8 cellular contexts compared by ENCODE assay signal in genomic region chr1:181135462-181135781, GRCh38. TPM values are rescaled to one million over a fixed set of nuclear protein-coding genes. Genes with fewer than 3 reads are reported as not detected.
A peak's percentile ranks its signal among the peaks of the same experiment; 100 is the strongest.
DNase-seq lines count a peak whose midpoint lies in the region; ATAC-seq, FAIRE-seq and TF ChIP-seq lines count a peak whose summit lies in the region.

No MANE protein-coding gene starts in this region.

- POLR2A ChIA-PET in endothelial cell of umbilical vein (lab: Charles Lee): interaction anchor here (0.8 to 2.2 kb wide), 6 partner anchors 17 to 47 kb away, joined by 3 to 25 read pairs (median 8); partner anchors contain the start of gene IER5

- ATAC-seq in GM19452 (IDR thresholded peaks at IDR 0.05; ENCODE audit: unreplicated experiment): no peak

- no peaks in the 10 kb centered on the region for H3K9me3 ChIP-seq in SJSA1 (replicated peaks)
- no peaks in the 10 kb centered on the region for H3K9me3 ChIP-seq in endothelial cell of umbilical vein (replicated peaks; ENCODE audit: control insufficient read depth, insufficient read depth, low read length)

- dilution Hi-C loops in endothelial cell of umbilical vein (cut with MboI; ENCODE audit: extremely low pct_ligation_motif_present, low sequenced_read_pairs): no loop called here

- DNase-seq in SJSA1 (ENCODE audit: low read depth in 1 of 2, low spot score in 2 of 2) (peak; percentile 69 to 70), endothelial cell of umbilical vein (ENCODE audit: low read depth, low spot score) (no peak), posterior vena cava (ENCODE audit: low spot score) (peak; percentile 58), NCI-H1436 (lab: John Stamatoyannopoulos, UW) (no peak), hepatic stellate cell (ENCODE audit: low spot score) (no peak)

- H3K27me3 ChIP-seq in ACC112 (ENCODE audit: insufficient read depth, low read length) (no peaks in the 10 kb centered on the region), SJSA1 (replicated peaks) (no peaks in the 10 kb centered on the region), endothelial cell of umbilical vein (ENCODE audit: control insufficient read depth in 2 of 2, insufficient read depth in 2 of 2, low read length in 2 of 2) (no peaks in the 10 kb centered on the region)

- no peaks in the 10 kb centered on the region for H3K36me3 ChIP-seq in ACC112 (ENCODE audit: insufficient read depth, low read length)
- H3K36me3 ChIP-seq in SJSA1: no peaks in the 10 kb centered on the region
- no peaks in the 10 kb centered on the region for H3K36me3 ChIP-seq in endothelial cell of umbilical vein (ENCODE audit: control insufficient read depth in 2 of 2, extremely low read depth in 1 of 2, insufficient read depth in 2 of 2, low read length in 2 of 2)

- H3K27ac ChIP-seq in ACC112 (ENCODE audit: low read depth, low read length) (peak overlapping the region; percentile 92), SJSA1 (peak overlapping the region; percentile 90), endothelial cell of umbilical vein (ENCODE audit: insufficient read depth, low read depth, low read length) (peak overlapping the region; percentile 74)

- H3K4me3 ChIP-seq in ACC112 (ENCODE audit: low read depth, low read length) (peak overlapping the region; percentile 47), SJSA1 (no peak overlapping the region), endothelial cell of umbilical vein (replicated peaks in 1 of 3; ENCODE audit: insufficient read depth in 1 of 3, low read depth in 1 of 3, low read length in 3 of 3) (no peak overlapping the region)

- TF ChIP-seq CTCF in GM12872 (IDR thresholded peaks at IDR 0.05; ENCODE audit: insufficient read depth, low read depth, low read length) (peak; percentile 72), endothelial cell of umbilical vein (IDR thresholded peaks at IDR 0.05; ENCODE audit: extremely low read depth in 1 of 2, insufficient read depth in 1 of 2, low read depth in 1 of 2, low read length in 2 of 2) (peak in 1 of 2 donors; percentile 44)

- BruUV-seq in endothelial cell of umbilical vein (replicated peaks; lab: Mats Ljungman, UMichigan): no TSS peak

- peak overlapping the region; percentile 54 for H3K9ac ChIP-seq in endothelial cell of umbilical vein (replicated peaks; ENCODE audit: extremely low read depth, insufficient read depth, low read length)

- H3K4me2 ChIP-seq in endothelial cell of umbilical vein (ENCODE audit: insufficient read depth, low read length): no peak overlapping the region

- CTCF ChIA-PET in endothelial cell of umbilical vein (lab: Charles Lee): interaction anchor here (0.7 to 2.5 kb wide), 20 partner anchors 8 to 620 kb away, joined by 3 to 25 read pairs (median 5); no protein-coding TSS in a partner anchor

- no peaks in the 10 kb centered on the region for H3K79me2 ChIP-seq in ACC112 (ENCODE audit: control insufficient read depth, insufficient read depth, low read length, unreplicated experiment)
- no peaks in the 10 kb centered on the region for H3K79me2 ChIP-seq in endothelial cell of umbilical vein (ENCODE audit: control insufficient read depth, insufficient read depth, low read length)

- intact Hi-C loops in endothelial cell of umbilical vein (cut with micrococcal nuclease) (loop anchor here (1.0 kb wide), 1 partner anchor 23 kb away; no protein-coding TSS in a partner anchor), posterior vena cava (cut with DNase I) (no loop called here)

- H3K9me1 ChIP-seq in endothelial cell of umbilical vein (replicated peaks; ENCODE audit: control insufficient read depth, extremely low read depth, insufficient read depth, low read length): no peaks in the 10 kb centered on the region

- H4K20me1 ChIP-seq in endothelial cell of umbilical vein (replicated peaks; ENCODE audit: control insufficient read depth, extremely low read depth, insufficient read depth, low read length): no peaks in the 10 kb centered on the region

- peaks cover 39% of the 10 kb centered on the region for H3K4me1 ChIP-seq in ACC112 (ENCODE audit: control insufficient read depth, insufficient read depth, low read length, unreplicated experiment)
- peaks cover 47% of the 10 kb centered on the region for H3K4me1 ChIP-seq in SJSA1 (replicated peaks)
- H3K4me1 ChIP-seq in endothelial cell of umbilical vein (ENCODE audit: control insufficient read depth, extremely low read depth, insufficient read depth, low read length): peaks cover 29% of the 10 kb centered on the region

- FAIRE-seq in endothelial cell of umbilical vein (lab: Jason Lieb, UNC): no peak

- H2AFZ ChIP-seq in ACC112 (ENCODE audit: low read length, unreplicated experiment) (peak overlapping the region; percentile 82), endothelial cell of umbilical vein (ENCODE audit: low read depth, low read length) (peak overlapping the region; percentile 89)

- no peak for TF ChIP-seq POLR2A in endothelial cell of umbilical vein (IDR thresholded peaks at IDR 0.05; ENCODE audit: low read depth, low read length)

TF ChIP-seq in endothelial cell of umbilical vein, 7 proteins besides CTCF, POLR2A, EP300 and RAD21:
- TF ChIP-seq FOS (IDR thresholded peaks at IDR 0.05; ENCODE audit: borderline replicate concordance, insufficient read depth, low read length) (no peak), EZH2 (IDR thresholded peaks at IDR 0.05; ENCODE audit: borderline replicate concordance, low read depth, low read length, severe bottlenecking) (no peak), JUN (IDR thresholded peaks at IDR 0.05; ENCODE audit: borderline replicate concordance, insufficient read depth, insufficient read length, low read depth) (no peak), MAX (IDR thresholded peaks at IDR 0.05; ENCODE audit: insufficient read depth, insufficient read length) (no peak), POLR2AphosphoS5 (IDR thresholded peaks at IDR 0.05; ENCODE audit: insufficient read depth, low read depth, low read length) (no peak), GATA2 (IDR thresholded peaks at IDR 0.05; ENCODE audit: insufficient read depth, insufficient read length, low read depth, low read length) (no peak)
TF ChIP-seq in endothelial cell of umbilical vein: peak in this region for 0.

RNA-seq across cellular contexts. Expression of gene IER5, which starts 46.9 kb away (rescaled TPM):
- total RNA-seq in SJSA1 (2014; rRNA removed; shearing (Covaris generic)): 67.6 and 76.5 TPM in 2 replicates
- total RNA-seq in endothelial cell of umbilical vein (14.4 and 14.9 TPM in 2 replicates), posterior vena cava (10 to 100 TPM; 12.0 to 27.3 TPM)
- polyA plus RNA-seq in endothelial cell of umbilical vein: 5.0 and 6.6 TPM in 2 replicates
- 4.1 and 4.9 TPM in 2 replicates for polyA plus RNA-seq in endothelial cell of umbilical vein (2011; cell fraction: cytosol; rRNA removed)
- polyA plus RNA-seq in endothelial cell of umbilical vein (2011; cell fraction: nucleus; rRNA removed): 4.7 and 5.1 TPM in 2 replicates
- polyA plus RNA-seq in endothelial cell of umbilical vein (2012): 9.1 and 9.2 TPM in 2 replicates
- 5.8 and 6.9 TPM in 2 replicates for polyA minus RNA-seq in endothelial cell of umbilical vein
- polyA minus RNA-seq in endothelial cell of umbilical vein (2011; cell fraction: cytosol; rRNA and poly(A)+ RNA removed): 9.5 TPM
- 4.0 and 6.2 TPM in 2 replicates for polyA minus RNA-seq in endothelial cell of umbilical vein (2011; cell fraction: nucleus; rRNA and poly(A)+ RNA removed)

Comparison
In these comparisons a context has a peak if more than half of its experiments do, and no peak if none do; other contexts are left out.
1. DNase-seq: peak in SJSA1 (2 of 2) and posterior vena cava (single experiment); none in endothelial cell of umbilical vein (single experiment), NCI-H1436 (single experiment) and hepatic stellate cell (single experiment).
2. Peak in every context shown above with its lines, with median percentiles within 50 percentile points of each other: H3K27ac ChIP-seq.